In the genomic region with DNA sequence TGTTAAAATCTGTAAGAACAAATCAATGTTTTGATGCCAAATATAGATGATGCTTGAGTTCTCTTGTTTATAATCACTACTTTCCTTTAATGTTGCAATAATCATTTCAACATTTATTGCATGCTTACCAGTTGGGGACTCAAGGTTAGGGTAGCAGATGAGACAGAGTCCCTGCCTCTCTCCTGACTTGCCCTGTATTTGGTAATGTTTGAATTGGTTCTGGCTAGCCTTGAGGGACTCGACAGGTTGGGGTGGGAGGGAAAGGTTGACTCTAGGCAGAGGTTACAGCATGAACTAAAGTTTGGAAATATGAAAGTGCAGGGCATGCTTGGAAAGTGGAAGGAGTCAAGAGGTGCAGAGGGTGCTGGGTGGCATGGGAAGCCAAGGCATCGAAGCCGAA, we compare ENCODE assay signal across 9 cellular contexts. TPM values are rescaled to one million over a fixed set of nuclear protein-coding genes. Genes with fewer than 3 reads are reported as not detected.
DNase-seq lines count a peak whose midpoint lies in the region; ATAC-seq and TF ChIP-seq lines count a peak whose summit lies in the region.
"Had no signal": no experiment of that assay in that cellular context is flagged by ENCODE, and none has a peak within 500 bp of the region (broad histone marks: within the 10 kb centered on the region; RNA-seq: fewer than 3 reads in every experiment).

No MANE protein-coding gene starts in this region.

- H3K9ac ChIP-seq in iPS-15b (ENCODE audit: low read depth, low read length), result no peak overlapping the region

- no peak for TF ChIP-seq POLR2A in uterus (IDR thresholded peaks at IDR 0.05)

- peaks cover 63% of the 10 kb centered on the region for H3K4me1 Mint-ChIP-seq in activated T-cell treated with anti-CD3 and anti-CD28 coated beads, Interleukin-2, amount 50 U/mL, for 4 hours (ENCODE audit: low read depth)
- H3K4me1 Mint-ChIP-seq in activated CD4-positive, alpha-beta memory T cell treated with anti-CD3 and anti-CD28 coated beads, Interleukin-2, amount 10 ng/mL, durations not matched to agents 7 days and 5 days, result peaks cover 56% of the 10 kb centered on the region
- H3K4me1 Mint-ChIP-seq in stimulated activated naive B cell treated with anti-CD40 and anti-IgM and Interleukin-4, amounts not matched to agents 10 μg/mL and 1 μg/mL and 100 μg/mL, for 72 hours, result peaks cover 26 to 59% of the 10 kb centered on the region in 2 donors

- TF ChIP-seq CTCF in uterus (IDR thresholded peaks at IDR 0.05), result no peak

- H3K27me3 Mint-ChIP-seq in activated T-cell treated with anti-CD3 and anti-CD28 coated beads, Interleukin-2, amount 50 U/mL, for 4 hours (ENCODE audit: low read depth), result no peaks in the 10 kb centered on the region
- H3K27me3 Mint-ChIP-seq in activated CD4-positive, alpha-beta memory T cell treated with anti-CD3 and anti-CD28 coated beads, Interleukin-2, amount 10 ng/mL, durations not matched to agents 7 days and 5 days, result no peaks in the 10 kb centered on the region
- H3K27me3 Mint-ChIP-seq in stimulated activated naive B cell treated with anti-CD40 and anti-IgM and Interleukin-4, amounts not matched to agents 10 μg/mL and 1 μg/mL and 100 μg/mL, for 72 hours, result no peaks in the 10 kb centered on the region

- ATAC-seq in activated T-cell treated with anti-CD3 and anti-CD28 coated beads, Interleukin-2, amount 50 U/mL, for 4 hours, result no peak
- no peak for ATAC-seq in stimulated activated naive B cell treated with anti-CD40 and anti-IgM and Interleukin-4, amounts not matched to agents 10 μg/mL and 1 μg/mL and 100 μg/mL, for 72 hours (replicated peaks)
- no peak for ATAC-seq in GM21423 (IDR thresholded peaks at IDR 0.05; ENCODE audit: unreplicated experiment)

- no peaks in the 10 kb centered on the region for H3K9me3 Mint-ChIP-seq in activated T-cell treated with anti-CD3 and anti-CD28 coated beads, Interleukin-2, amount 50 U/mL, for 4 hours
- no peaks in the 10 kb centered on the region for H3K9me3 Mint-ChIP-seq in activated CD4-positive, alpha-beta memory T cell treated with anti-CD3 and anti-CD28 coated beads, Interleukin-2, amount 10 ng/mL, durations not matched to agents 7 days and 5 days
- no peaks in the 10 kb centered on the region for H3K9me3 Mint-ChIP-seq in stimulated activated naive B cell treated with anti-CD40 and anti-IgM and Interleukin-4, amounts not matched to agents 10 μg/mL and 1 μg/mL and 100 μg/mL, for 72 hours

- DNase-seq in activated T-cell treated with anti-CD3 and anti-CD28 coated beads, Interleukin-2, amount 50 U/mL, for 4 hours, result no peak
- DNase-seq in activated T-cell treated with anti-CD3 and anti-CD28 coated beads, Interleukin-2, amount 50 U/mL, for 1 hour, result no peak
- DNase-seq in activated CD4-positive, alpha-beta memory T cell treated with anti-CD3 and anti-CD28 coated beads, Interleukin-2, amount 10 ng/mL, durations not matched to agents 7 days and 5 days, result no peak
- DNase-seq in stimulated activated naive B cell treated with anti-CD40 and anti-IgM and Interleukin-4, amounts not matched to agents 10 μg/mL and 1 μg/mL and 100 μg/mL, for 72 hours, result no peak
- DNase-seq in uterus, result no peak
- DNase-seq in DMS79 treated with DMSO at 0.1 percent for 48 hours (lab: John Stamatoyannopoulos, UW), result no peak
- DNase-seq: activated effector memory CD4-positive, alpha-beta T cell treated with Interleukin-2 at 50 U/mL for 16 hours had no signal

- no peak overlapping the region for H3K27ac ChIP-seq in uterus

- POLR2A ChIA-PET in activated CD4-positive, alpha-beta memory T cell treated with anti-CD3 and anti-CD28 coated beads, Interleukin-2, amount 10 ng/mL, durations not matched to agents 7 days and 5 days (lab: Charles Lee), result no interaction called here

- H3K27me3 ChIP-seq in iPS-15b (ENCODE audit: control insufficient read depth, insufficient read depth, low read length) (no peaks in the 10 kb centered on the region), uterus (no peaks in the 10 kb centered on the region)

- H3K4me3 ChIP-seq in iPS-15b (ENCODE audit: low read depth, low read length), result peak overlapping the region; percentile 83
- no peak overlapping the region for H3K4me3 ChIP-seq in uterus

- H3K27ac Mint-ChIP-seq in activated CD4-positive, alpha-beta memory T cell treated with anti-CD3 and anti-CD28 coated beads, Interleukin-2, amount 10 ng/mL, durations not matched to agents 7 days and 5 days, result peak overlapping the region; percentile 52
- no peak overlapping the region for H3K27ac Mint-ChIP-seq in stimulated activated naive B cell treated with anti-CD40 and anti-IgM and Interleukin-4, amounts not matched to agents 10 μg/mL and 1 μg/mL and 100 μg/mL, for 72 hours

- CTCF ChIA-PET in activated CD4-positive, alpha-beta memory T cell treated with anti-CD3 and anti-CD28 coated beads, Interleukin-2, amount 10 ng/mL, durations not matched to agents 7 days and 5 days (lab: Charles Lee), result no interaction called here

- H3K36me3 Mint-ChIP-seq in activated T-cell treated with anti-CD3 and anti-CD28 coated beads, Interleukin-2, amount 50 U/mL, for 4 hours (ENCODE audit: insufficient read depth), result peaks cover 3% of the 10 kb centered on the region
- H3K36me3 Mint-ChIP-seq in activated CD4-positive, alpha-beta memory T cell treated with anti-CD3 and anti-CD28 coated beads, Interleukin-2, amount 10 ng/mL, durations not matched to agents 7 days and 5 days (ENCODE audit: low read depth), result peaks cover 7% of the 10 kb centered on the region
- H3K36me3 Mint-ChIP-seq in stimulated activated naive B cell treated with anti-CD40 and anti-IgM and Interleukin-4, amounts not matched to agents 10 μg/mL and 1 μg/mL and 100 μg/mL, for 72 hours, result no peaks in the 10 kb centered on the region

- H3K4me1 ChIP-seq in iPS-15b (ENCODE audit: control insufficient read depth, insufficient read depth, low read length) (peaks cover 10% of the 10 kb centered on the region), uterus (peaks cover 4 to 20% of the 10 kb centered on the region in 2 donors)

- H3K36me3 ChIP-seq in iPS-15b (ENCODE audit: control insufficient read depth, insufficient read depth, low read length) (no peaks in the 10 kb centered on the region), uterus (no peaks in the 10 kb centered on the region)

- no peaks in the 10 kb centered on the region for H3K9me3 ChIP-seq in iPS-15b (ENCODE audit: control insufficient read depth, insufficient read depth, low read length)
- H3K9me3 ChIP-seq in uterus, result no peaks in the 10 kb centered on the region

- H3K4me3 Mint-ChIP-seq in activated T-cell treated with anti-CD3 and anti-CD28 coated beads, Interleukin-2, amount 50 U/mL, for 4 hours, result peak overlapping the region; percentile 86
- H3K4me3 Mint-ChIP-seq in activated CD4-positive, alpha-beta memory T cell treated with anti-CD3 and anti-CD28 coated beads, Interleukin-2, amount 10 ng/mL, durations not matched to agents 7 days and 5 days, result peak overlapping the region; percentile 84
- H3K4me3 Mint-ChIP-seq in stimulated activated naive B cell treated with anti-CD40 and anti-IgM and Interleukin-4, amounts not matched to agents 10 μg/mL and 1 μg/mL and 100 μg/mL, for 72 hours, result peak overlapping the region; percentile 7 to 83

- intact Hi-C loops in uterus (cut with DNase I; ENCODE audit: low total_unique reads), result loop anchor here (10.0 kb wide), 1 partner anchor 269 kb away; a partner anchor contains a TSS

RNA-seq across cellular contexts. Expression of a gene that starts 2.0 kb away (rescaled TPM):
- total RNA-seq in activated T-cell treated with anti-CD3 and anti-CD28 coated beads, Interleukin-2, amount 50 U/mL, for 4 hours, result 10 to 100 TPM; 26.3 to 28.7 (median 26.5) TPM
- total RNA-seq in activated CD4-positive, alpha-beta memory T cell treated with anti-CD3 and anti-CD28 coated beads, Interleukin-2, amount 10 ng/mL, durations not matched to agents 7 days and 5 days, result 10 to 100 TPM; 25.7 to 27.0 TPM
- total RNA-seq in uterus, result 10 to 100 TPM; 20.7 to 54.1 (median 30.1) TPM
